In genomic region chr17:79811036-79811887, GRCh38 we compare ENCODE assay signal across 8 cellular contexts. TPM values are rescaled to one million over a fixed set of nuclear protein-coding genes. Genes with fewer than 3 reads are reported as not detected.
DNase-seq lines count a peak whose midpoint lies in the region; ATAC-seq, FAIRE-seq and TF ChIP-seq lines count a peak whose summit lies in the region.

No MANE protein-coding gene starts in this region.

- no peaks in the 10 kb centered on the region for H3K9me3 ChIP-seq in GM12878 (replicated peaks; ENCODE audit: control insufficient read depth, insufficient read depth, low read length)

- H3K79me2 ChIP-seq in GM12878 (ENCODE audit: control insufficient read depth, insufficient read depth, low read length) = no peaks in the 10 kb centered on the region

- TF ChIP-seq CTCF in HFF-Myc (IDR thresholded peaks at IDR 0.05; ENCODE audit: low read depth, low read length, missing control alignments) (peak; percentile 62), GM12878 (IDR thresholded peaks at IDR 0.05 in 2 of 3, conservative IDR thresholded peaks at IDR 0.05 in 1 of 3; ENCODE audit: control insufficient read depth in 2 of 3, extremely low read depth in 1 of 3, insufficient read depth in 1 of 3, low read depth in 3 of 3, low read length in 3 of 3) (peak; percentile 49 to 74 (median 65))

- 3% methylated on average over 63 of the region's 66 CpGs for WGBS in GM12878 (ENCODE audit: insufficient coverage, insufficient replicate concordance, low lambda C conversion rate, missing lambda C conversion rate)

- peaks cover 40 to 48% of the 10 kb centered on the region in 2 experiments for H3K27me3 ChIP-seq in GM12878 (replicated peaks in 1 of 2; ENCODE audit: control insufficient read depth in 2 of 2, insufficient read depth in 2 of 2, low read length in 1 of 2)

- no TSS peak for BruUV-seq in GM12878 (replicated peaks; lab: Mats Ljungman, UMichigan)

- CTCF ChIA-PET in GM12878 (lab: Yijun Ruan, JAX) = interaction anchor here (0.6 to 3.6 kb wide), 15 partner anchors 10 to 183 kb away, joined by 3 to 19 read pairs (median 4); partner anchors contain the start of gene CBX8

- TF ChIP-seq POLR2A in GM12878 (IDR thresholded peaks at IDR 0.05; ENCODE audit: low read depth, low read length) = no peak

- no peak overlapping the region for H3K27ac ChIP-seq in GM12878 (ENCODE audit: control insufficient read depth, insufficient read depth)

- intact Hi-C loops in GM12878 (cut with micrococcal nuclease; ENCODE audit: unreplicated experiment) = no loop called here

- no peaks in the 10 kb centered on the region for H3K36me3 ChIP-seq in GM12878 (ENCODE audit: control insufficient read depth in 2 of 2, insufficient read depth in 2 of 2, low read length in 1 of 2)

- in situ Hi-C loops in GM12878 (cut with MboI) = no loop called here

- peaks cover 27% of the 10 kb centered on the region for H3K4me1 ChIP-seq in GM12878 (ENCODE audit: control insufficient read depth, insufficient read depth, low read length)

- H3K9ac ChIP-seq in GM12878 (ENCODE audit: control insufficient read depth, insufficient read depth, low read length) = no peak overlapping the region

- FAIRE-seq in GM12878 (lab: Jason Lieb, UNC) = no peak

- peak overlapping the region; percentile 64; the same call in 1 of the 2 replicates for H3K4me2 ChIP-seq in GM12878 (ENCODE audit: control insufficient read depth, insufficient read depth)

- no peak for TF ChIP-seq EP300 in GM12878 (IDR thresholded peaks at IDR 0.05; ENCODE audit: borderline replicate concordance in 1 of 2, control insufficient read depth in 1 of 2, low read depth in 2 of 2, low read length in 2 of 2)

- RAD21 ChIA-PET in GM12878 (lab: Charles Lee; ENCODE audit: unreplicated experiment) = interaction anchor here (1.5 to 3.2 kb wide), 4 partner anchors 14 to 65 kb away, joined by 3 to 14 read pairs (median 10); partner anchors contain the start of gene CBX8

- DNase-seq in COR-L47 (lab: John Stamatoyannopoulos, UW) = peak; percentile 85
- no peak for DNase-seq in HFF-Myc (ENCODE audit: extremely low read depth, low read depth)
- peak; percentile 45 for DNase-seq in NCI-H82 treated with DMSO at 0.1 percent for 48 hours (lab: John Stamatoyannopoulos, UW; ENCODE audit: unreplicated experiment)
- no peak for DNase-seq in GM12878 (ENCODE audit: low read depth, low spot score)
- DNase-seq in left kidney (ENCODE audit: low read depth, low spot score) = peak; percentile 86

- SMC1A ChIA-PET in GM12878 (lab: Charles Lee; ENCODE audit: uncharacterized antibody, unreplicated experiment) = interaction anchor here (0.9 to 1.9 kb wide), 4 partner anchors 12 to 22 kb away, joined by 3 to 12 read pairs (median 7); partner anchors contain the start of gene CBX8

- POLR2A ChIA-PET in GM12878 (lab: Charles Lee) = interaction anchor here (1.0 to 2.6 kb wide), 5 partner anchors 14 to 120 kb away, joined by 3 to 11 read pairs (median 6); partner anchors contain the start of genes CBX4 and CBX8

- no peaks in the 10 kb centered on the region; the same call in 1 of the 2 replicates for H4K20me1 ChIP-seq in GM12878 (ENCODE audit: control insufficient read depth, insufficient read depth)

- H2AFZ ChIP-seq in GM12878 (ENCODE audit: control insufficient read depth, low read depth, low read length) = no peak overlapping the region

- H3K4me3 ChIP-seq in HFF-Myc (replicated peaks; ENCODE audit: low read depth, low read length) = no peak overlapping the region
- H3K4me3 ChIP-seq in GM12878 = 0 out of 2 replicates have a peak overlapping the region, but pooled peaks have one; percentile 32

- TF ChIP-seq RAD21 in GM12878 (IDR thresholded peaks at IDR 0.05; ENCODE audit: insufficient read depth, low read depth, low read length) = peak; percentile 57; the same call in 1 of the 2 replicates

- ATAC-seq in GM12878 (peak; percentile 68), HG02610 (IDR thresholded peaks at IDR 0.05; ENCODE audit: unreplicated experiment) (no peak), GM18907 (IDR thresholded peaks at IDR 0.05; ENCODE audit: unreplicated experiment) (no peak), HG03457 (IDR thresholded peaks at IDR 0.05; ENCODE audit: unreplicated experiment) (no peak)

TF ChIP-seq in GM12878, 131 proteins besides CTCF, POLR2A, EP300 and RAD21 (continues in another document):
- TF ChIP-seq PRDM15 (CRISPR knock-in tag; IDR thresholded peaks at IDR 0.05) (no peak), HCFC1 (IDR thresholded peaks at IDR 0.05; ENCODE audit: low read length) (no peak)

RNA-seq across cellular contexts. Expression of gene CBX8, which starts 14.4 kb away (rescaled TPM):
- total RNA-seq in GM12878 (2013; cell fraction: nucleolus; rRNA removed) = 3.7 and 4.0 TPM in 2 replicates
- 1.6 and 1.9 TPM in 2 replicates for total RNA-seq in GM12878 (2014; rRNA removed)
- total RNA-seq in GM12878 (2014; rRNA removed; fragmentation: Illumina TruSeq; extraction: Trizol) = 1.5 and 1.9 TPM in 2 replicates
- 6.3 and 6.7 TPM in 2 replicates for total RNA-seq in GM12878 (2021)
- polyA plus RNA-seq in GM12878 (2011; ENCODE audit: low read depth) = 0.80 TPM
- 0.35 and 0.64 TPM in 2 replicates for polyA plus RNA-seq in GM12878 (2011; rRNA removed)
- 1.4 and 1.6 TPM in 2 replicates for polyA plus RNA-seq in GM12878 (2011; cell fraction: cytosol; rRNA removed)
- 2.8 and 6.6 TPM in 2 replicates for polyA plus RNA-seq in GM12878 (2011; cell fraction: nucleus; rRNA removed)
- 1.8 and 3.9 TPM in 2 replicates for polyA plus RNA-seq in GM12878 (2012)
- 0.57 and 1.2 TPM in 2 replicates for polyA plus RNA-seq in GM12878 (2014; fragmentation: Illumina TruSeq; extraction: Trizol)
- under 1 TPM; 0.03 to 0.16 TPM for polyA plus RNA-seq in GM12878 (2014; fragmentation: Nextera tagmentation; extraction: Ambion mirVana)
- 1.9 and 2.1 TPM in 2 replicates for polyA plus RNA-seq in GM12878 (2014; rRNA removed)
- 1 to 10 TPM; 2.1 to 3.4 TPM for polyA plus RNA-seq in GM12878 (2016; fragmentation: Nextera tagmentation; extraction: Ambion mirVana)
- 0.59 and 0.67 TPM in 2 replicates for polyA minus RNA-seq in GM12878 (2011; rRNA and poly(A)+ RNA removed)
- 1.2 TPM in 2 replicates for polyA minus RNA-seq in GM12878 (2011; cell fraction: cytosol; rRNA and poly(A)+ RNA removed)
- 0.48 and 0.86 TPM in 2 replicates for polyA minus RNA-seq in GM12878 (2011; cell fraction: nucleus; rRNA and poly(A)+ RNA removed)

RNA-seq across cellular contexts. Expression of gene CBX4, which starts 28.0 kb away (rescaled TPM):
- total RNA-seq in GM12878 (2013; cell fraction: nucleolus; rRNA removed) = 12.4 and 13.3 TPM in 2 replicates
- total RNA-seq in GM12878 (2014; rRNA removed) (14.5 and 15.5 TPM in 2 replicates), GM12878 (2014; rRNA removed; fragmentation: Illumina TruSeq; extraction: Trizol) (4.3 and 4.6 TPM in 2 replicates), GM12878 (2021) (23.1 and 24.6 TPM in 2 replicates)
- polyA plus RNA-seq in GM12878 (2011; ENCODE audit: low read depth) = 3.0 TPM
- polyA plus RNA-seq in GM12878 (2011; rRNA removed) (9.1 and 11.3 TPM in 2 replicates), GM12878 (2014; fragmentation: Illumina TruSeq; extraction: Trizol) (1.7 and 4.2 TPM in 2 replicates), GM12878 (2014; fragmentation: Nextera tagmentation; extraction: Ambion mirVana) (1 to 10 TPM in 1 of 2 experiments, under 1 TPM in 1; 0.69 to 1.2 TPM), GM12878 (2014; rRNA removed) (19.6 and 20.4 TPM in 2 replicates), GM12878 (2016; fragmentation: Nextera tagmentation; extraction: Ambion mirVana) (1 to 10 TPM; 1.6 to 1.8 TPM)
- 10.8 and 17.6 TPM in 2 replicates for polyA plus RNA-seq in GM12878 (2011; cell fraction: cytosol; rRNA removed)
- 40.0 and 48.6 TPM in 2 replicates for polyA plus RNA-seq in GM12878 (2011; cell fraction: nucleus; rRNA removed)
- polyA plus RNA-seq in GM12878 (2012) = 12.7 and 18.0 TPM in 2 replicates
- 5.6 and 15.7 TPM in 2 replicates for polyA minus RNA-seq in GM12878 (2011; rRNA and poly(A)+ RNA removed)
- 13.2 and 17.0 TPM in 2 replicates for polyA minus RNA-seq in GM12878 (2011; cell fraction: cytosol; rRNA and poly(A)+ RNA removed)
- 11.6 and 17.4 TPM in 2 replicates for polyA minus RNA-seq in GM12878 (2011; cell fraction: nucleus; rRNA and poly(A)+ RNA removed)

RNA-seq across cellular contexts. Expression of gene CBX2, which starts 33.3 kb away (rescaled TPM):
- 7.7 and 8.1 TPM in 2 replicates for total RNA-seq in GM12878 (2013; cell fraction: nucleolus; rRNA removed)
- total RNA-seq in GM12878 (2014; rRNA removed) = 4.1 and 5.9 TPM in 2 replicates
- 3.4 and 3.5 TPM in 2 replicates for total RNA-seq in GM12878 (2014; rRNA removed; fragmentation: Illumina TruSeq; extraction: Trizol)
- total RNA-seq in GM12878 (2021) = 7.5 and 8.5 TPM in 2 replicates
- 0.35 TPM for polyA plus RNA-seq in GM12878 (2011; ENCODE audit: low read depth)
- 1.9 and 3.7 TPM in 2 replicates for polyA plus RNA-seq in GM12878 (2011; rRNA removed)
- polyA plus RNA-seq in GM12878 (2011; cell fraction: cytosol; rRNA removed) = 5.0 and 6.4 TPM in 2 replicates
- polyA plus RNA-seq in GM12878 (2011; cell fraction: nucleus; rRNA removed) = 8.9 and 13.7 TPM in 2 replicates
- polyA plus RNA-seq in GM12878 (2012) = 1.1 and 1.8 TPM in 2 replicates
- 1.0 and 3.1 TPM in 2 replicates for polyA plus RNA-seq in GM12878 (2014; fragmentation: Illumina TruSeq; extraction: Trizol)
- under 1 TPM; 0.35 to 0.44 TPM for polyA plus RNA-seq in GM12878 (2014; fragmentation: Nextera tagmentation; extraction: Ambion mirVana)
- polyA plus RNA-seq in GM12878 (2014; rRNA removed) = 4.7 and 6.2 TPM in 2 replicates
- 1 to 10 TPM; 5.8 to 6.5 TPM for polyA plus RNA-seq in GM12878 (2016; fragmentation: Nextera tagmentation; extraction: Ambion mirVana)
- 3.1 and 6.5 TPM in 2 replicates for polyA minus RNA-seq in GM12878 (2011; rRNA and poly(A)+ RNA removed)
- polyA minus RNA-seq in GM12878 (2011; cell fraction: cytosol; rRNA and poly(A)+ RNA removed) = 2.8 and 2.9 TPM in 2 replicates
- polyA minus RNA-seq in GM12878 (2011; cell fraction: nucleus; rRNA and poly(A)+ RNA removed) = 3.7 and 7.4 TPM in 2 replicates

Comparison
In these comparisons a context has a peak if more than half of its experiments do, and no peak if none do; other contexts are left out.
1. DNase-seq: peak in COR-L47 (single experiment), NCI-H82 treated with DMSO at 0.1 percent for 48 hours (single experiment) and left kidney (single experiment); none in HFF-Myc (single experiment) and GM12878 (single experiment).